Comparison of ENCODE assay signal across 2 cellular contexts in the genomic region with DNA sequence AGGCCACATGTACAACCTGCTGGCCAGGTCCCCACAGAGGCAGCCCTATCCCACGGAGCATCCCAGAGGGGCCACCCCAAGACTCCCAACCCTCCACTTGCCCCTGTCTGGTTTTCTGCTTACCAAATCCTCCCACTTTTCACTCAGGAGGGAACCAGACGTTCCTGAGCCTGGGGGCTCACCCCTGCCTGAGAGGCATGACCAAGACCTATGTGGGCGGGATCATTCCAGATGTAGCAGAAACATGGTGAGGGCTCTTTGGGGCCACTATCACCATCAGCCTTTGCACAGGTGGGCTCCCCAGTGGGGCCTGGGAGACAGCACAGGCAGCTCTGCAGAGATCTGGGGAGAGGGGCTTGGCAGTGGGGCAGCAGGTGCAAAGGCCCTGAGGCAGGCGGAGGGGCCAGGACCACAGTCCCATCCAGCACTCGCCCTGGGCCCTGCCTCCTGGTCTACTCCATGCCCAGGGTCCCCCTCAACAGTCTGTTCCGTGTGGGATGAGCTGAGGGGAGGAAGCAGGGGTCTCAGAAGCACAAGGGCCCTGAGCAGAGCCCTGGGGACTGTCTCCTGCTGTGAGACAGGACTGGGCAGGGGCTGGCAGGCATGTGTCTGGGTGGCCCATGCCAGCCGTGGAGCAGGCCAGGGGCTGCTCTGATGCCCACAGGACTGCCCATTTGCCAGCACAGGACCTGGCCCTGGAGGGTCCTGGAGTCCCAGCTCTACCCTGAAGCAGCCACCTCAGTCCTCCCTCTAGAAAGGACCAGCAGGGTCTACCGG.
TF ChIP-seq lines count a peak whose summit lies in the region.

No MANE protein-coding gene starts in this region.

TF ChIP-seq in IMR-90, 13 proteins besides CTCF, POLR2A, EP300 and RAD21:
- TF ChIP-seq RFX5 (IDR thresholded peaks at IDR 0.05; ENCODE audit: low read depth, low read length) (no peak), RCOR1 (IDR thresholded peaks at IDR 0.05; ENCODE audit: insufficient replicate concordance, low read length) (no peak), NFE2L2 (IDR thresholded peaks at IDR 0.05; ENCODE audit: low read depth, low read length) (no peak), FOS (IDR thresholded peaks at IDR 0.05; ENCODE audit: low read depth, low read length) (no peak), MAFK (IDR thresholded peaks at IDR 0.05; ENCODE audit: low read depth, low read length) (no peak), MXI1 (IDR thresholded peaks at IDR 0.05; ENCODE audit: borderline replicate concordance, low read depth, low read length) (no peak), MAZ (IDR thresholded peaks at IDR 0.05; ENCODE audit: borderline replicate concordance, low read depth, low read length) (no peak), SMC3 (IDR thresholded peaks at IDR 0.05; ENCODE audit: low read depth, low read length) (no peak), CHD1 (IDR thresholded peaks at IDR 0.05; ENCODE audit: low read depth, low read length) (no peak), BHLHE40 (IDR thresholded peaks at IDR 0.05; ENCODE audit: low read depth, low read length) (no peak), CEBPB (IDR thresholded peaks at IDR 0.05; ENCODE audit: low read depth, low read length) (no peak)
- TF ChIP-seq, protein P1, sequence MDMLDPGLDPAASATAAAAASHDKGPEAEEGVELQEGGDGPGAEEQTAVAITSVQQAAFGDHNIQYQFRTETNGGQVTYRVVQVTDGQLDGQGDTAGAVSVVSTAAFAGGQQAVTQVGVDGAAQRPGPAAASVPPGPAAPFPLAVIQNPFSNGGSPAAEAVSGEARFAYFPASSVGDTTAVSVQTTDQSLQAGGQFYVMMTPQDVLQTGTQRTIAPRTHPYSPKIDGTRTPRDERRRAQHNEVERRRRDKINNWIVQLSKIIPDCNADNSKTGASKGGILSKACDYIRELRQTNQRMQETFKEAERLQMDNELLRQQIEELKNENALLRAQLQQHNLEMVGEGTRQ (IDR thresholded peaks at IDR 0.05; ENCODE audit: low read depth, low read length) = no peak
- TF ChIP-seq, protein P2, sequence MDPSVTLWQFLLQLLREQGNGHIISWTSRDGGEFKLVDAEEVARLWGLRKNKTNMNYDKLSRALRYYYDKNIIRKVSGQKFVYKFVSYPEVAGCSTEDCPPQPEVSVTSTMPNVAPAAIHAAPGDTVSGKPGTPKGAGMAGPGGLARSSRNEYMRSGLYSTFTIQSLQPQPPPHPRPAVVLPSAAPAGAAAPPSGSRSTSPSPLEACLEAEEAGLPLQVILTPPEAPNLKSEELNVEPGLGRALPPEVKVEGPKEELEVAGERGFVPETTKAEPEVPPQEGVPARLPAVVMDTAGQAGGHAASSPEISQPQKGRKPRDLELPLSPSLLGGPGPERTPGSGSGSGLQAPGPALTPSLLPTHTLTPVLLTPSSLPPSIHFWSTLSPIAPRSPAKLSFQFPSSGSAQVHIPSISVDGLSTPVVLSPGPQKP (IDR thresholded peaks at IDR 0.05; ENCODE audit: borderline replicate concordance, low read depth, low read length) = no peak

TF ChIP-seq in GM12878, 131 proteins besides CTCF, POLR2A, EP300 and RAD21:
- TF ChIP-seq GATAD2B (conservative IDR thresholded peaks at IDR 0.05; ENCODE audit: low read depth) (no peak), PML (IDR thresholded peaks at IDR 0.05; ENCODE audit: low read length) (no peak)
- TF ChIP-seq, protein P3, sequence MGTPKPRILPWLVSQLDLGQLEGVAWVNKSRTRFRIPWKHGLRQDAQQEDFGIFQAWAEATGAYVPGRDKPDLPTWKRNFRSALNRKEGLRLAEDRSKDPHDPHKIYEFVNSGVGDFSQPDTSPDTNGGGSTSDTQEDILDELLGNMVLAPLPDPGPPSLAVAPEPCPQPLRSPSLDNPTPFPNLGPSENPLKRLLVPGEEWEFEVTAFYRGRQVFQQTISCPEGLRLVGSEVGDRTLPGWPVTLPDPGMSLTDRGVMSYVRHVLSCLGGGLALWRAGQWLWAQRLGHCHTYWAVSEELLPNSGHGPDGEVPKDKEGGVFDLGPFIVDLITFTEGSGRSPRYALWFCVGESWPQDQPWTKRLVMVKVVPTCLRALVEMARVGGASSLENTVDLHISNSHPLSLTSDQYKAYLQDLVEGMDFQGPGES (IDR thresholded peaks at IDR 0.05) = no peak
- TF ChIP-seq, protein P4, sequence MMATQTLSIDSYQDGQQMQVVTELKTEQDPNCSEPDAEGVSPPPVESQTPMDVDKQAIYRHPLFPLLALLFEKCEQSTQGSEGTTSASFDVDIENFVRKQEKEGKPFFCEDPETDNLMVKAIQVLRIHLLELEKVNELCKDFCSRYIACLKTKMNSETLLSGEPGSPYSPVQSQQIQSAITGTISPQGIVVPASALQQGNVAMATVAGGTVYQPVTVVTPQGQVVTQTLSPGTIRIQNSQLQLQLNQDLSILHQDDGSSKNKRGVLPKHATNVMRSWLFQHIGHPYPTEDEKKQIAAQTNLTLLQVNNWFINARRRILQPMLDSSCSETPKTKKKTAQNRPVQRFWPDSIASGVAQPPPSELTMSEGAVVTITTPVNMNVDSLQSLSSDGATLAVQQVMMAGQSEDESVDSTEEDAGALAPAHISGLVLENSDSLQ (IDR thresholded peaks at IDR 0.05) = no peak
